31 cellular contexts compared by ENCODE assay signal in genomic region chr2:100408941-100409340, GRCh38.
"Had no signal": no experiment of that assay in that cellular context is flagged by ENCODE, and none has a peak within 500 bp of the region (broad histone marks: within the 10 kb centered on the region; RNA-seq: fewer than 3 reads in every experiment).

No MANE protein-coding gene starts in this region.

- H3K9me3 ChIP-seq: adrenal gland, body of pancreas, breast epithelium had no signal

- ATAC-seq: activated CD8-positive, alpha-beta T cell treated with anti-CD3 and anti-CD28 coated beads for 36 hours; activated naive CD4-positive, alpha-beta T cell treated with anti-CD3 and anti-CD28 coated beads, Interleukin-2, amount 50 U/mL, for 72 hours; activated T-cell treated with anti-CD3 and anti-CD28 coated beads, Interleukin-2, amount 50 U/mL, for 4 hours; activated T-cell treated with anti-CD3 and anti-CD28 coated beads, Interleukin-2, amount 50 U/mL, for 72 hours; activated T-helper 17 cell treated with anti-CD3 and anti-CD28 coated beads, Interleukin-2, amount 50 U/mL, for 72 hours; body of pancreas had no signal

- H3K36me3 ChIP-seq: brain microvascular endothelial cell, breast epithelium had no signal

- H3K4me3 ChIP-seq: adrenal gland, body of pancreas, breast epithelium had no signal

- H3K27me3 ChIP-seq: adrenal gland, body of pancreas, brain microvascular endothelial cell, breast epithelium had no signal

- H3K4me1 ChIP-seq: adrenal gland, body of pancreas, breast epithelium had no signal

- H3K27ac ChIP-seq: adrenal gland, body of pancreas, brain microvascular endothelial cell, breast epithelium, VCaP had no signal

- DNase-seq: activated B cell treated with CpG ODN at 0.5 μM for 24 hours; activated CD4-positive, alpha-beta memory T cell treated with anti-CD3 and anti-CD28 coated beads for 36 hours; activated CD4-positive, alpha-beta T cell treated with anti-CD3 and anti-CD28 coated beads for 4 hours; activated CD4-positive, alpha-beta T cell treated with anti-CD3 and anti-CD28 coated beads, Interleukin-2, amount 10 ng/mL, durations not matched to agents 24 days and 14 days; activated CD4-positive, alpha-beta T cell treated with anti-CD3 and anti-CD28 coated beads, Interleukin-2, amount 50 U/mL, for 1 hour; activated CD4-positive, alpha-beta T cell treated with anti-CD3 and anti-CD28 coated beads, Interleukin-2, amount 50 U/mL, for 4 hours; activated CD4-positive, CD25-positive, alpha-beta regulatory T cell treated with anti-CD3 and anti-CD28 coated beads, Interleukin-2, amount 50 U/mL, for 72 hours; activated CD8-positive, alpha-beta memory T cell treated with anti-CD3 and anti-CD28 coated beads, Interleukin-2, amount 50 U/mL, for 4 hours; activated CD8-positive, alpha-beta T cell treated with anti-CD3 and anti-CD28 coated beads for 36 hours; activated effector memory CD4-positive, alpha-beta T cell treated with anti-CD3 and anti-CD28 coated beads, Interleukin-2, amount 50 U/mL, for 16 hours; activated gamma-delta T cell treated with Interleukin-2 at 50 U/mL for 16 hours; activated naive CD4-positive, alpha-beta T cell; activated naive CD4-positive, alpha-beta T cell treated with anti-CD3 and anti-CD28 coated beads for 36 hours; activated naive CD4-positive, alpha-beta T cell treated with anti-CD3 and anti-CD28 coated beads, Interleukin-2, amount 50 U/mL, for 16 hours; activated naive CD8-positive, alpha-beta T cell treated with anti-CD3 and anti-CD28 coated beads for 36 hours; activated T-cell treated with anti-CD3 and anti-CD28 coated beads for 4 hours; activated T-cell treated with anti-CD3 and anti-CD28 coated beads, Interleukin-2, amount 50 U/mL, for 1 hour; activated T-cell treated with anti-CD3 and anti-CD28 coated beads, Interleukin-2, amount 50 U/mL, for 4 hours; activated T-cell treated with anti-CD3 and anti-CD28 coated beads, Interleukin-2, amount 50 U/mL, for 72 hours; amniotic stem cell; aorta; body of pancreas; brain microvascular endothelial cell; central memory CD4-positive, alpha-beta T cell; T-helper 2 cell; T-helper 9 cell had no signal
